Comparison of ENCODE assay signal across 8 cellular contexts in the genomic region with DNA sequence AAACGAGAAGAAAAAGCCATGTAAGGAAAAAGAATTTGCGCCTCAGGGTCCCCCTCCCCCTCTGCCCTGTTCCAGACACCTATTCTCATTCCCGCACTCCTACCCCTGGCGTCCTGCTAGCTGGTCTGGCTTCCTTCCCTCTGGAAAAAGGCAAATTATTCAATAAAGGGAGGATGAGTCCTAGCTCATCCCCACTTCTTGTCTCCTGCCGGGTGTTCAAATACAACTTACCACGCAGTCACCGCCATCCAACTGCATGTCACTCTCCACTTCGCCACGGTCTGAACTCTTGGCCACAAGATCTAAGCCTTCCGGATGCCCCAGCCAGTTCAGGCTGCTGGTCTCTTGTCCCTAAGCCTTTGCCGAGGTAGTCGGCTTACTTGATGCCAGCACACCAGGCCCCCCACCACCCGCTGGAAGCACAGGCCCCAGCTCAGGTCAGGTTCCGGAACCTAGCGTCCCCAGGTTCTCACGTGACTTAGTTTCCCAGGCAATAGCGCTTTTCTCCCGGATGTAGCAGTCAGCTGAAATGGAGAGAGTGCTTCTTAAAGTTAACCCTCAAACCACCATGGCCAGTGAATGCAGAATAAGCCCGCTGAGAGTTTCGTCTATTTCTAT.
A peak's percentile ranks its signal among the peaks of the same experiment; 100 is the strongest.
DNase-seq lines count a peak whose midpoint lies in the region; ATAC-seq and TF ChIP-seq lines count a peak whose summit lies in the region.

No MANE protein-coding gene starts in this region.

- peak overlapping the region; percentile 62 for H3K9ac ChIP-seq in DND-41 (ENCODE audit: low read depth, low read length)
- peak overlapping the region; percentile 70 for H3K9ac ChIP-seq in neural cell (ENCODE audit: low read length)
- H3K9ac ChIP-seq in stomach smooth muscle (ENCODE audit: low read length in 2 of 2) = peak overlapping the region; percentile 77 to 85

- no peak for TF ChIP-seq EP300 in neural cell (conservative IDR thresholded peaks at IDR 0.05; ENCODE audit: poor library complexity, severe bottlenecking)

- H3K27me3 ChIP-seq in DND-41 (ENCODE audit: insufficient read depth, low read length, poor library complexity) (no peaks in the 10 kb centered on the region), neural cell (ENCODE audit: insufficient read depth, low read depth, low read length) (no peaks in the 10 kb centered on the region), stomach smooth muscle (ENCODE audit: control insufficient read depth in 1 of 2, insufficient read depth in 2 of 2, low read length in 2 of 2) (no peaks in the 10 kb centered on the region)

- peak overlapping the region; percentile 91 for H2AFZ ChIP-seq in DND-41 (ENCODE audit: low read depth, low read length)
- H2AFZ ChIP-seq in neural cell (ENCODE audit: low read depth, low read length) = peak overlapping the region; percentile 45

- H3F3A ChIP-seq in neural cell (ENCODE audit: insufficient read depth, low read length, poor library complexity, severe bottlenecking) = no peaks in the 10 kb centered on the region

- peak overlapping the region; percentile 64 to 85 for H3K4me3 ChIP-seq in DND-41 (ENCODE audit: low read depth in 1 of 2, low read length in 2 of 2)
- H3K4me3 ChIP-seq in fibroblast of villous mesenchyme (ENCODE audit: low read depth, low read length) = peak overlapping the region; percentile 83
- peak overlapping the region; percentile 81 for H3K4me3 ChIP-seq in neural cell (ENCODE audit: low read length)
- H3K4me3 ChIP-seq in stomach smooth muscle (ENCODE audit: low read length in 2 of 2) = peak overlapping the region; percentile 81 to 93

- peaks cover 23% of the 10 kb centered on the region; the same call in 1 of the 2 replicates for H3K4me1 ChIP-seq in DND-41 (ENCODE audit: insufficient read depth, low read length)
- no peaks in the 10 kb centered on the region for H3K4me1 ChIP-seq in stomach smooth muscle (ENCODE audit: control insufficient read depth, insufficient read depth, low read length)

- H3K4me2 ChIP-seq in DND-41 (ENCODE audit: insufficient read depth, low read length) (peak overlapping the region; percentile 87), neural cell (ENCODE audit: low read length) (peak overlapping the region; percentile 65)

- H3K9me3 ChIP-seq in DND-41 (ENCODE audit: insufficient read depth, low read length, severe bottlenecking) (no peaks in the 10 kb centered on the region), KOPT-K1 (ENCODE audit: insufficient read depth, low read length, poor library complexity, severe bottlenecking) (no peaks in the 10 kb centered on the region), neural cell (ENCODE audit: low read length) (no peaks in the 10 kb centered on the region), stomach smooth muscle (ENCODE audit: control insufficient read depth in 2 of 2, low read length in 2 of 2) (no peaks in the 10 kb centered on the region)

- DNase-seq in DND-41 = peak; percentile 75
- DNase-seq in RPMI7951 (ENCODE audit: low read depth) = peak; percentile 79
- peak; percentile 25 for DNase-seq in activated T-helper 9 cell treated with anti-CD3 and anti-CD28 coated beads, Interleukin-2, amount 50 U/mL, for 16 hours (ENCODE audit: low read depth)
- peak; percentile 74 for DNase-seq in fibroblast of villous mesenchyme (ENCODE audit: low read depth)

- H3K36me3 ChIP-seq in DND-41 (ENCODE audit: insufficient read depth, low read length) = no peaks in the 10 kb centered on the region
- H3K36me3 ChIP-seq in KOPT-K1 (ENCODE audit: insufficient read depth, low read length) = no peaks in the 10 kb centered on the region
- H3K36me3 ChIP-seq in neural cell (ENCODE audit: insufficient read depth, low read length) = no peaks in the 10 kb centered on the region
- no peaks in the 10 kb centered on the region for H3K36me3 ChIP-seq in stomach smooth muscle (ENCODE audit: control insufficient read depth in 2 of 2, insufficient read depth in 2 of 2, low read length in 2 of 2)

- no peaks in the 10 kb centered on the region for H4K20me1 ChIP-seq in DND-41 (ENCODE audit: insufficient read depth, low read length)
- no peaks in the 10 kb centered on the region for H4K20me1 ChIP-seq in neural cell (ENCODE audit: insufficient read depth)

- TF ChIP-seq CTCF in DND-41 (IDR thresholded peaks at IDR 0.05; ENCODE audit: borderline replicate concordance, extremely low read depth, low read length, poor library complexity, severe bottlenecking) (no peak), fibroblast of villous mesenchyme (IDR thresholded peaks at IDR 0.05; ENCODE audit: insufficient read depth, low read depth, low read length) (no peak), neural cell (IDR thresholded peaks at IDR 0.05; ENCODE audit: poor library complexity, severe bottlenecking) (no peak)

- ATAC-seq in DND-41 (ENCODE audit: insufficient read depth, low read depth) (peak; percentile 98), GM21737 (IDR thresholded peaks at IDR 0.05; ENCODE audit: unreplicated experiment) (peak; percentile 99)

- TF ChIP-seq RAD21 in neural cell (conservative IDR thresholded peaks at IDR 0.05) = peak; percentile 39

- H3K79me2 ChIP-seq in DND-41 (ENCODE audit: insufficient read depth, low read length) (peaks cover 44% of the 10 kb centered on the region), neural cell (replicated peaks; ENCODE audit: insufficient read depth, low read length) (peaks cover 27% of the 10 kb centered on the region)

- H3K9me2 ChIP-seq in neural cell (ENCODE audit: insufficient read depth, low read length) = no peaks in the 10 kb centered on the region

- H3K27ac ChIP-seq in DND-41 (ENCODE audit: low read length) = peak overlapping the region; percentile 74
- peak overlapping the region; percentile 64 for H3K27ac ChIP-seq in KOPT-K1 (ENCODE audit: low read depth, low read length, poor library complexity, severe bottlenecking)
- peak overlapping the region; percentile 71 for H3K27ac ChIP-seq in neural cell (ENCODE audit: low read length)
- peak overlapping the region; percentile 66 for H3K27ac ChIP-seq in stomach smooth muscle (ENCODE audit: low read length)

TF ChIP-seq in neural cell, 6 proteins besides CTCF, POLR2A, EP300 and RAD21:
- TF ChIP-seq, protein P1, sequence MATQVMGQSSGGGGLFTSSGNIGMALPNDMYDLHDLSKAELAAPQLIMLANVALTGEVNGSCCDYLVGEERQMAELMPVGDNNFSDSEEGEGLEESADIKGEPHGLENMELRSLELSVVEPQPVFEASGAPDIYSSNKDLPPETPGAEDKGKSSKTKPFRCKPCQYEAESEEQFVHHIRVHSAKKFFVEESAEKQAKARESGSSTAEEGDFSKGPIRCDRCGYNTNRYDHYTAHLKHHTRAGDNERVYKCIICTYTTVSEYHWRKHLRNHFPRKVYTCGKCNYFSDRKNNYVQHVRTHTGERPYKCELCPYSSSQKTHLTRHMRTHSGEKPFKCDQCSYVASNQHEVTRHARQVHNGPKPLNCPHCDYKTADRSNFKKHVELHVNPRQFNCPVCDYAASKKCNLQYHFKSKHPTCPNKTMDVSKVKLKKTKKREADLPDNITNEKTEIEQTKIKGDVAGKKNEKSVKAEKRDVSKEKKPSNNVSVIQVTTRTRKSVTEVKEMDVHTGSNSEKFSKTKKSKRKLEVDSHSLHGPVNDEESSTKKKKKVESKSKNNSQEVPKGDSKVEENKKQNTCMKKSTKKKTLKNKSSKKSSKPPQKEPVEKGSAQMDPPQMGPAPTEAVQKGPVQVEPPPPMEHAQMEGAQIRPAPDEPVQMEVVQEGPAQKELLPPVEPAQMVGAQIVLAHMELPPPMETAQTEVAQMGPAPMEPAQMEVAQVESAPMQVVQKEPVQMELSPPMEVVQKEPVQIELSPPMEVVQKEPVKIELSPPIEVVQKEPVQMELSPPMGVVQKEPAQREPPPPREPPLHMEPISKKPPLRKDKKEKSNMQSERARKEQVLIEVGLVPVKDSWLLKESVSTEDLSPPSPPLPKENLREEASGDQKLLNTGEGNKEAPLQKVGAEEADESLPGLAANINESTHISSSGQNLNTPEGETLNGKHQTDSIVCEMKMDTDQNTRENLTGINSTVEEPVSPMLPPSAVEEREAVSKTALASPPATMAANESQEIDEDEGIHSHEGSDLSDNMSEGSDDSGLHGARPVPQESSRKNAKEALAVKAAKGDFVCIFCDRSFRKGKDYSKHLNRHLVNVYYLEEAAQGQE (IDR thresholded peaks at IDR 0.05; ENCODE audit: borderline replicate concordance) = no peak
- TF ChIP-seq SMC3 (conservative IDR thresholded peaks at IDR 0.05; ENCODE audit: poor library complexity) = peak; percentile 33
- TF ChIP-seq MXI1 (conservative IDR thresholded peaks at IDR 0.05; ENCODE audit: poor library complexity, severe bottlenecking) = peak; percentile 82
- peak; percentile 55 for TF ChIP-seq POLR2AphosphoS5 (IDR thresholded peaks at IDR 0.05)

Comparison
In these comparisons a context has a peak if more than half of its experiments do, and no peak if none do; other contexts are left out.
1. Peak in every context shown above with its lines: DNase-seq, ATAC-seq, H3K4me3 ChIP-seq and H3K27ac ChIP-seq.
2. DNase-seq: peak in every context shown above with its lines; median percentile 79 in RPMI7951; 75 in DND-41; 74 in fibroblast of villous mesenchyme; 25 in activated T-helper 9 cell treated with anti-CD3 and anti-CD28 coated beads, Interleukin-2, amount 50 U/mL, for 16 hours.